In the genomic region with DNA sequence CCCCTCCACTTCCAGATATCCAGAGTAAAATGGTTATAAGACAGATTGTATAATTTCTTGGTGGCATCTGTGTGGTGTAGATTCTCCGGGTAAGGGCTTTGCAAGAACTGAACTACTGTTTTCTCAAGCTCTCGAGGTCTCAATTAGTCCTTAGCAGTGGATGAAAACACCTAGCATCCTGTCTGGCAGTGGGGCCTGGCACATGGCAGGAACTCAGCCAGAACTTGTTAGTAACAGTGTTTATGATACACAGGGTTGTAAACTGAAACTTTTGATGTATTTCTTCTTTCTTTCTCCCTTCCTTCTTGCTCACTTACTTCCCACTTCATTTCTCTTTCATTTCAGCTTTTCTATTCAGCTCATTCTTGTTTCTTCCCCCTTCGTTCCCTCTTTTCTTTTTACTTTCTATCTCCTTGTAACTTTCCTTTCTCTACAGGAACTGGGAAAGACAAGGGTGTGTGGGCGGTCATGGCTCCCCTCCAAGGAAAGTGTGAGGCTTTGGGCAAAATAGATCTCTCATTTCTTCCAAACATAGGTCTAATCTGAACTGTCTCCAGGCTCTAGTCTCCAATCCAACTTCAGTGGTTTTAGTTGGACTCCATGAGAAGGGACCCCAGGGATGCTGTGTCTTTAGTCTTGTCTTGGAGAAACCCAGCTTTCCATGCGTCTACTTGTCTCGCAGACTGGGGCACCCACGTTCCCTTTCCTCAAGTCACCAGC, we compare ENCODE assay signal across 16 cellular contexts.
DNase-seq lines count a peak whose midpoint lies in the region; ATAC-seq and TF ChIP-seq lines count a peak whose summit lies in the region.
"Had no signal": no experiment of that assay in that cellular context is flagged by ENCODE, and none has a peak within 500 bp of the region (broad histone marks: within the 10 kb centered on the region; RNA-seq: fewer than 3 reads in every experiment).

No MANE protein-coding gene starts in this region.

- no peak for ATAC-seq in GM21576 (IDR thresholded peaks at IDR 0.05; ENCODE audit: unreplicated experiment)

- H3K14ac ChIP-seq in mesenchymal stem cell (ENCODE audit: low read length in 2 of 2), result no peak overlapping the region

- no peaks in the 10 kb centered on the region for H3K79me1 ChIP-seq in mesenchymal stem cell (replicated peaks; ENCODE audit: low read length, poor library complexity, severe bottlenecking)
- H3K79me1 ChIP-seq in mesendoderm (ENCODE audit: low read length), result no peaks in the 10 kb centered on the region

- intact Hi-C loops in dorsolateral prefrontal cortex (cut with DNase I), result no loop called here

- no peak overlapping the region for H3K56ac ChIP-seq in mesendoderm (ENCODE audit: low read length)

- H2AFZ ChIP-seq in mesenchymal stem cell (ENCODE audit: low read depth, low read length), result no peak overlapping the region

- H2BK12ac ChIP-seq in mesenchymal stem cell (ENCODE audit: low read length in 2 of 2), result no peak overlapping the region

- no peak for TF ChIP-seq CTCF in HFF-Myc (IDR thresholded peaks at IDR 0.05; ENCODE audit: low read depth, low read length, missing control alignments)
- no peak for TF ChIP-seq CTCF in dorsolateral prefrontal cortex (IDR thresholded peaks at IDR 0.05 in 54 of 56, conservative IDR thresholded peaks at IDR 0.05 in 2 of 56; ENCODE audit: low read depth in 1 of 56, partially characterized antibody in 56 of 56)

- no peak overlapping the region for H3K23ac ChIP-seq in mesenchymal stem cell (ENCODE audit: low read length in 2 of 2)
- H3K23ac ChIP-seq in mesendoderm (ENCODE audit: low read length), result no peak overlapping the region

- no peaks in the 10 kb centered on the region for H3K9me3 ChIP-seq in mesenchymal stem cell (ENCODE audit: control insufficient read depth, low read length)

- H3K18ac ChIP-seq in mesenchymal stem cell (ENCODE audit: low read depth in 1 of 2, low read length in 2 of 2), result no peak overlapping the region
- H3K18ac ChIP-seq in mesendoderm (ENCODE audit: low read length), result no peak overlapping the region

- H3K4ac ChIP-seq in mesenchymal stem cell (ENCODE audit: low read depth in 1 of 2, low read length in 2 of 2) (no peak overlapping the region), mesendoderm (ENCODE audit: low read depth, low read length) (no peak overlapping the region)

- H3K79me2 ChIP-seq in mesendoderm (ENCODE audit: control insufficient read depth, insufficient read depth, low read length), result no peaks in the 10 kb centered on the region

- H2BK120ac ChIP-seq in mesenchymal stem cell (ENCODE audit: low read depth, low read length) (no peak overlapping the region), mesendoderm (ENCODE audit: low read depth, low read length) (no peak overlapping the region)

- H3K27me3 ChIP-seq in dorsolateral prefrontal cortex, result peaks cover 0 to 9% (median 0%) of the 10 kb centered on the region in 45 donors
- peaks cover 0 to 2% of the 10 kb centered on the region in 2 experiments for H3K27me3 ChIP-seq in mesenchymal stem cell (ENCODE audit: control insufficient read depth in 1 of 2, insufficient read depth in 1 of 2, low read length in 2 of 2)
- no peaks in the 10 kb centered on the region for H3K27me3 ChIP-seq in mesendoderm (ENCODE audit: insufficient read depth, low read length, poor library complexity)

- H4K5ac ChIP-seq in mesendoderm (ENCODE audit: low read length), result no peak overlapping the region

- H3K36me3 ChIP-seq in mesenchymal stem cell (ENCODE audit: control insufficient read depth in 1 of 2, insufficient read depth in 2 of 2, low read depth in 1 of 2, low read length in 2 of 2) (no peaks in the 10 kb centered on the region), mesendoderm (ENCODE audit: control insufficient read depth, insufficient read depth, low read length) (no peaks in the 10 kb centered on the region)

- H2BK15ac ChIP-seq in mesenchymal stem cell (ENCODE audit: low read depth, poor library complexity, severe bottlenecking), result no peak overlapping the region
- no peak overlapping the region for H2BK15ac ChIP-seq in mesendoderm (replicated peaks; ENCODE audit: low read depth)

- DNase-seq in HFF-Myc (ENCODE audit: extremely low read depth, low read depth), result peak; percentile 19
- peak in 7 of 10 donors; percentile 5 to 51 (median 50) for DNase-seq in dorsolateral prefrontal cortex
- DNase-seq in mesenchymal stem cell, result no peak
- DNase-seq in superior temporal gyrus (ENCODE audit: extremely low spot score), result peak; percentile 22
- DNase-seq in LoVo (ENCODE audit: low spot score), result no peak
- no peak for DNase-seq in mesendoderm
- DNase-seq in activated CD4-positive, alpha-beta T cell treated with anti-CD3 and anti-CD28 coated beads, Interleukin-2, amount 50 U/mL, for 48 hours, result no peak
- DNase-seq: activated CD4-positive, alpha-beta T cell treated with anti-CD3 and anti-CD28 coated beads, Interleukin-2, amount 10 ng/mL, durations not matched to agents 7 days and 5 days; activated naive CD4-positive, alpha-beta T cell treated with anti-CD3 and anti-CD28 coated beads for 36 hours; activated T-cell treated with anti-CD3 and anti-CD28 coated beads for 4 hours; IMR-90; NCI-H2081 treated with DMSO at 0.1 percent for 48 hours; NCI-H748 treated with DMSO at 0.1 percent for 48 hours; retina had no signal

- no peak overlapping the region for H2BK5ac ChIP-seq in mesenchymal stem cell (ENCODE audit: low read depth, low read length, poor library complexity, severe bottlenecking)
- H2BK5ac ChIP-seq in mesendoderm (ENCODE audit: low read length), result no peak overlapping the region

- H4K8ac ChIP-seq in mesenchymal stem cell (ENCODE audit: low read length) (no peak overlapping the region), mesendoderm (ENCODE audit: low read depth, low read length) (no peak overlapping the region)

- H2AK5ac ChIP-seq in mesenchymal stem cell (ENCODE audit: low read length, severe bottlenecking) (no peak overlapping the region), mesendoderm (ENCODE audit: low read length) (no peak overlapping the region)

- H3K9ac ChIP-seq in mesenchymal stem cell (ENCODE audit: low read length), result peak overlapping the region; percentile 67
- no peak overlapping the region for H3K9ac ChIP-seq in mesendoderm (ENCODE audit: low read length)

- no peak overlapping the region for H4K91ac ChIP-seq in mesenchymal stem cell (ENCODE audit: low read length)

- WGBS in mesenchymal stem cell, result 80% methylated on average over 7 of the region's 7 CpGs
- no CpG with 5 or more reads among the region's 7 CpGs for WGBS in mesendoderm (ENCODE audit: extremely low coverage, insufficient coverage, low lambda C conversion rate)

- H3K27ac ChIP-seq in dorsolateral prefrontal cortex (no peak overlapping the region), mesenchymal stem cell (ENCODE audit: low read length, poor library complexity, severe bottlenecking) (no peak overlapping the region), mesendoderm (ENCODE audit: low read depth, low read length) (no peak overlapping the region)

- H3K4me3 ChIP-seq in HFF-Myc (replicated peaks; ENCODE audit: low read depth, low read length) (no peak overlapping the region), dorsolateral prefrontal cortex (no peak overlapping the region), mesenchymal stem cell (ENCODE audit: insufficient read depth in 1 of 2, low read depth in 1 of 2, low read length in 2 of 2) (peak overlapping the region in 1 of 2 experiments; percentile 46), mesendoderm (ENCODE audit: low read length) (no peak overlapping the region)
- H3K4me3 ChIP-seq: lung had no signal

- no peak overlapping the region for H3K4me2 ChIP-seq in mesenchymal stem cell (ENCODE audit: low read length, poor library complexity, severe bottlenecking)
- H3K4me2 ChIP-seq in mesendoderm (ENCODE audit: low read length), result no peak overlapping the region

- H3K4me1 ChIP-seq in mesenchymal stem cell (ENCODE audit: control insufficient read depth, insufficient read depth, low read depth, low read length) (no peaks in the 10 kb centered on the region), mesendoderm (ENCODE audit: control insufficient read depth, low read depth, low read length) (no peaks in the 10 kb centered on the region)

Comparison
In these comparisons a context has a peak if more than half of its experiments do, and no peak if none do; other contexts are left out.
1. DNase-seq: peak in HFF-Myc (single experiment), dorsolateral prefrontal cortex (7 of 10) and superior temporal gyrus (single experiment); none in mesenchymal stem cell (single experiment), LoVo (single experiment), mesendoderm (single experiment) and activated CD4-positive, alpha-beta T cell treated with anti-CD3 and anti-CD28 coated beads, Interleukin-2, amount 50 U/mL, for 48 hours (0 of 2).